In the genomic region with DNA sequence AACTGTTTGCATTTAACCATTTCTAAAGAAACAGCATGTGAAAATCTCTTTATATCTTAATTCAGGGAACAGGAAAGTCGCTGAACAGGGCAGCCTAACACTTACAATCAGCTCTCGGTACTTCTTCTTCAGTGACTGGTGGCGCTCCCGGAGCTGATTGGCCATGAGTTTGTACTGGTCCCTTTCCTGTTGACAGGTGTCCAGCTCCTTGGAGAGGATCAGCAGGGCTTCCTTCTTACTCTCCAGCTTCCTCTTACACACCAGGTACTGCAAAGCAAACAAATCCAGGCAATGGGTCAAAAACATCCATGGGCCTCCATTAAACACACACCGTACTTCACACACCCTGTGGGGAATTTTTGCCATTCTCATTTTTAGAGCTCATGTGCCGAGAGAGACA, we compare ENCODE assay signal across 20 cellular contexts.
"Had no signal": no experiment of that assay in that cellular context is flagged by ENCODE, and none has a peak within 500 bp of the region (broad histone marks: within the 10 kb centered on the region; RNA-seq: fewer than 3 reads in every experiment).

No MANE protein-coding gene starts in this region.

- H3K27ac ChIP-seq: colonic mucosa, esophagus squamous epithelium, parathyroid adenoma, psoas muscle, right lobe of liver, tibial artery had no signal

- H3K4me1 Mint-ChIP-seq: immature natural killer cell; naive thymus-derived CD4-positive, alpha-beta T cell; stimulated activated memory B cell treated with anti-CD40 and anti-IgM and Interleukin-4, amounts not matched to agents 10 μg/mL and 1 μg/mL and 100 μg/mL, for 72 hours had no signal

- DNase-seq: colonic mucosa; dermis blood vessel endothelial cell; esophagus squamous epithelium; foreskin fibroblast; glutamatergic neuron; immature natural killer cell; left ventricle myocardium superior; mammary epithelial cell; naive thymus-derived CD4-positive, alpha-beta T cell; nephron progenitor cell; psoas muscle; retina; right lobe of liver; stimulated activated CD4-positive, alpha-beta T cell treated with anti-CD3 and anti-CD28 coated beads, Interleukin-1b, Interleukin-23, amount 100 ng/mL, for 48 hours; stimulated activated CD4-positive, alpha-beta T cell treated with anti-CD3 and anti-CD28 coated beads, Interleukin-4, amount 100 ng/mL, for 24 hours; tibial artery had no signal

- H3K36me3 Mint-ChIP-seq: naive thymus-derived CD4-positive, alpha-beta T cell; stimulated activated memory B cell treated with anti-CD40 and anti-IgM and Interleukin-4, amounts not matched to agents 10 μg/mL and 1 μg/mL and 100 μg/mL, for 72 hours had no signal

- H3K4me3 Mint-ChIP-seq: immature natural killer cell; naive thymus-derived CD4-positive, alpha-beta T cell; nephron progenitor cell; stimulated activated memory B cell treated with anti-CD40 and anti-IgM and Interleukin-4, amounts not matched to agents 10 μg/mL and 1 μg/mL and 100 μg/mL, for 72 hours; stimulated activated naive CD8-positive, alpha-beta T cell treated with anti-CD3 and anti-CD28 coated beads, Interleukin-15, Interleukin-2, amounts not matched to agents 100 ng/mL and 50 ng/mL, for 24 hours had no signal

- H3K9me3 Mint-ChIP-seq: immature natural killer cell; nephron progenitor cell; stimulated activated naive CD8-positive, alpha-beta T cell treated with anti-CD3 and anti-CD28 coated beads, Interleukin-15, Interleukin-2, amounts not matched to agents 100 ng/mL and 50 ng/mL, for 24 hours had no signal

- ATAC-seq: gastroesophageal sphincter; left ventricle myocardium superior; naive thymus-derived CD4-positive, alpha-beta T cell; psoas muscle; right lobe of liver; stimulated activated memory B cell treated with anti-CD40 and anti-IgM and Interleukin-4, amounts not matched to agents 10 μg/mL and 1 μg/mL and 100 μg/mL, for 72 hours had no signal

- H3K27ac Mint-ChIP-seq: immature natural killer cell; naive thymus-derived CD4-positive, alpha-beta T cell; nephron progenitor cell; stimulated activated memory B cell treated with anti-CD40 and anti-IgM and Interleukin-4, amounts not matched to agents 10 μg/mL and 1 μg/mL and 100 μg/mL, for 72 hours; stimulated activated naive CD8-positive, alpha-beta T cell treated with anti-CD3 and anti-CD28 coated beads, Interleukin-15, Interleukin-2, amounts not matched to agents 100 ng/mL and 50 ng/mL, for 24 hours had no signal

- H3K27me3 Mint-ChIP-seq: stimulated activated naive CD8-positive, alpha-beta T cell treated with anti-CD3 and anti-CD28 coated beads, Interleukin-15, Interleukin-2, amounts not matched to agents 100 ng/mL and 50 ng/mL, for 24 hours had no signal
